In the genomic region with DNA sequence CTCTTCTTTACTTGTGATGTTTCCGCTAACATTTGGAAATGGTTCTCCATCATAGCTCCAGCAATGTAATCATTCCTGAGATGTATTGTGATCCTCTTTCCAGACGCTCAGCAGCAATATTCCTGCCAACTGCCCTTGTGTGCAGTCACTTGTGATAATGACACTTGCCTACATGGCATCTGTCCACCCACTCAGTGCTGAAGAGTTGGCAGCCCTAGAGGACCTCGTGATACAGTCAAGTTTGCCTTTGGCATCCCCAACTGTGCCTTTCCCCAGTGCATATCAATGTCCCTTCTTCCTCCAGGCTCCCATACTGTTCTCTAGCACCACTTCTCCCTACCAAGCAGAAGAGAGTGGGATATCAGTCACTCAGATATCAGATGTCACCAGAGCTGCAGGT, we compare ENCODE assay signal across 15 cellular contexts.
DNase-seq lines count a peak whose midpoint lies in the region; ATAC-seq and FAIRE-seq lines count a peak whose summit lies in the region.
"Had no signal": no experiment of that assay in that cellular context is flagged by ENCODE, and none has a peak within 500 bp of the region (broad histone marks: within the 10 kb centered on the region; RNA-seq: fewer than 3 reads in every experiment).

No MANE protein-coding gene starts in this region.

- H3K4me1 Mint-ChIP-seq in activated naive CD8-positive, alpha-beta T cell treated with anti-CD3 and anti-CD28 coated beads, Interleukin-2, amount 50 U/mL, for 24 hours: peaks cover 25% of the 10 kb centered on the region
- peaks cover 23% of the 10 kb centered on the region for H3K4me1 Mint-ChIP-seq in activated CD4-positive, alpha-beta T cell treated with anti-CD3 and anti-CD28 coated beads, Interleukin-2, amount 10 ng/mL, durations not matched to agents 24 days and 14 days

- H3K27ac Mint-ChIP-seq in activated naive CD8-positive, alpha-beta T cell treated with anti-CD3 and anti-CD28 coated beads, Interleukin-2, amount 50 U/mL, for 24 hours: no peak overlapping the region
- H3K27ac Mint-ChIP-seq in activated CD4-positive, alpha-beta T cell treated with anti-CD3 and anti-CD28 coated beads, Interleukin-2, amount 10 ng/mL, durations not matched to agents 24 days and 14 days: no peak overlapping the region
- H3K27ac Mint-ChIP-seq: activated naive CD4-positive, alpha-beta T cell treated with anti-CD3 and anti-CD28 coated beads for 36 hours; naive B cell had no signal

- no peaks in the 10 kb centered on the region for H3K9me3 Mint-ChIP-seq in activated naive CD8-positive, alpha-beta T cell treated with anti-CD3 and anti-CD28 coated beads, Interleukin-2, amount 50 U/mL, for 24 hours
- H3K9me3 Mint-ChIP-seq in activated CD4-positive, alpha-beta T cell treated with anti-CD3 and anti-CD28 coated beads, Interleukin-2, amount 10 ng/mL, durations not matched to agents 24 days and 14 days: peaks cover 3% of the 10 kb centered on the region
- H3K9me3 Mint-ChIP-seq: activated naive CD4-positive, alpha-beta T cell treated with anti-CD3 and anti-CD28 coated beads for 36 hours had no signal

- peak; percentile 50 for DNase-seq in DMS79 (lab: John Stamatoyannopoulos, UW)
- DNase-seq in NCI-H2029 treated with DMSO at 0.1 percent for 48 hours (lab: John Stamatoyannopoulos, UW): peak; percentile 79
- DNase-seq in fibroblast of gingiva (ENCODE audit: low read depth): peak; percentile 27
- DNase-seq in myocyte (ENCODE audit: low read depth): peak; percentile 56
- no peak for DNase-seq in urothelium cell line (ENCODE audit: low spot score)
- DNase-seq in activated naive CD8-positive, alpha-beta T cell treated with anti-CD3 and anti-CD28 coated beads, Interleukin-2, amount 50 U/mL, for 24 hours: no peak
- DNase-seq in activated CD4-positive, alpha-beta T cell treated with anti-CD3 and anti-CD28 coated beads, Interleukin-2, amount 10 ng/mL, durations not matched to agents 24 days and 14 days: no peak
- no peak for DNase-seq in SW480 (ENCODE audit: low spot score)
- DNase-seq: activated naive CD4-positive, alpha-beta T cell treated with anti-CD3 and anti-CD28 coated beads for 36 hours; AML-193; IMR-90; kidney glomerular epithelial cell; naive B cell; retina; stimulated activated CD4-positive, alpha-beta T cell treated with anti-CD3 and anti-CD28 coated beads, Interleukin-4, amount 100 ng/mL, for 1 hour had no signal

- H3K4me3 Mint-ChIP-seq in activated naive CD8-positive, alpha-beta T cell treated with anti-CD3 and anti-CD28 coated beads, Interleukin-2, amount 50 U/mL, for 24 hours: no peak overlapping the region
- no peak overlapping the region for H3K4me3 Mint-ChIP-seq in activated CD4-positive, alpha-beta T cell treated with anti-CD3 and anti-CD28 coated beads, Interleukin-2, amount 10 ng/mL, durations not matched to agents 24 days and 14 days
- H3K4me3 Mint-ChIP-seq: activated naive CD4-positive, alpha-beta T cell treated with anti-CD3 and anti-CD28 coated beads for 36 hours had no signal

- FAIRE-seq in urothelium cell line (lab: Jason Lieb, UNC): no peak

- intact Hi-C loops in activated CD4-positive, alpha-beta T cell treated with anti-CD3 and anti-CD28 coated beads, Interleukin-2, amount 10 ng/mL, durations not matched to agents 24 days and 14 days (cut with micrococcal nuclease): no loop called here

- peaks cover 6% of the 10 kb centered on the region for H3K36me3 Mint-ChIP-seq in activated naive CD8-positive, alpha-beta T cell treated with anti-CD3 and anti-CD28 coated beads, Interleukin-2, amount 50 U/mL, for 24 hours (ENCODE audit: low read depth)
- H3K36me3 Mint-ChIP-seq in activated CD4-positive, alpha-beta T cell treated with anti-CD3 and anti-CD28 coated beads, Interleukin-2, amount 10 ng/mL, durations not matched to agents 24 days and 14 days (ENCODE audit: low read depth): peaks cover 5% of the 10 kb centered on the region
- H3K36me3 Mint-ChIP-seq: naive B cell had no signal

- no peak for ATAC-seq in activated naive CD8-positive, alpha-beta T cell treated with anti-CD3 and anti-CD28 coated beads, Interleukin-2, amount 50 U/mL, for 24 hours

- H3K27me3 Mint-ChIP-seq in activated naive CD8-positive, alpha-beta T cell treated with anti-CD3 and anti-CD28 coated beads, Interleukin-2, amount 50 U/mL, for 24 hours: no peaks in the 10 kb centered on the region
- H3K27me3 Mint-ChIP-seq in activated CD4-positive, alpha-beta T cell treated with anti-CD3 and anti-CD28 coated beads, Interleukin-2, amount 10 ng/mL, durations not matched to agents 24 days and 14 days: no peaks in the 10 kb centered on the region

Comparison
In these comparisons a context has a peak if more than half of its experiments do, and no peak if none do; other contexts are left out.
1. DNase-seq: peak in DMS79 (single experiment), NCI-H2029 treated with DMSO at 0.1 percent for 48 hours (single experiment), fibroblast of gingiva (single experiment) and myocyte (single experiment); none in urothelium cell line (single experiment), activated naive CD8-positive, alpha-beta T cell treated with anti-CD3 and anti-CD28 coated beads, Interleukin-2, amount 50 U/mL, for 24 hours (single experiment), activated CD4-positive, alpha-beta T cell treated with anti-CD3 and anti-CD28 coated beads, Interleukin-2, amount 10 ng/mL, durations not matched to agents 24 days and 14 days (single experiment) and SW480 (single experiment).